Comparison of ENCODE assay signal across 20 cellular contexts in genomic region chr4:61406677-61407076, GRCh38.
"Had no signal": no experiment of that assay in that cellular context is flagged by ENCODE, and none has a peak within 500 bp of the region (broad histone marks: within the 10 kb centered on the region; RNA-seq: fewer than 3 reads in every experiment).

No MANE protein-coding gene starts in this region.

- H3K9me3 ChIP-seq: adrenal gland, esophagus squamous epithelium, mucosa of descending colon had no signal

- H3K27ac ChIP-seq: adrenal gland, cardiac muscle cell, esophagus squamous epithelium, skin epidermis, WERI-Rb-1 had no signal

- DNase-seq: activated CD4-positive, alpha-beta T cell treated with anti-CD3 and anti-CD28 coated beads for 1 hour; activated gamma-delta T cell treated with Interleukin-2 at 50 U/mL for 16 hours; adrenal gland; effector memory CD8-positive, alpha-beta T cell; esophagus squamous epithelium; mesenchymal stem cell; mucosa of descending colon; naive thymus-derived CD4-positive, alpha-beta T cell; right cardiac atrium; stimulated activated CD4-positive, alpha-beta T cell treated with anti-CD3 and anti-CD28 coated beads, Interleukin-15, amount 100 ng/mL, for 24 hours; stimulated activated CD4-positive, alpha-beta T cell treated with anti-CD3 and anti-CD28 coated beads, Interleukin-2, amount 100 ng/mL, for 48 hours; WERI-Rb-1 had no signal

- ATAC-seq: activated naive CD4-positive, alpha-beta T cell treated with anti-CD3 and anti-CD28 coated beads, Interleukin-2, amount 50 U/mL, for 72 hours; effector memory CD8-positive, alpha-beta T cell; mucosa of descending colon; naive thymus-derived CD4-positive, alpha-beta T cell; right cardiac atrium had no signal

- H3K27me3 Mint-ChIP-seq: effector memory CD8-positive, alpha-beta T cell; naive thymus-derived CD4-positive, alpha-beta T cell; progenitor cell of endocrine pancreas; stimulated activated naive CD8-positive, alpha-beta T cell treated with anti-CD3 and anti-CD28 coated beads, Interleukin-15, Interleukin-2, amounts not matched to agents 100 ng/mL and 50 ng/mL, for 24 hours; type B pancreatic cell had no signal

- H3K36me3 ChIP-seq: adrenal gland, cardiac muscle cell, esophagus squamous epithelium, neural progenitor cell, WERI-Rb-1 had no signal

- H3K4me3 ChIP-seq: adrenal gland, cardiac muscle cell, esophagus squamous epithelium, mucosa of descending colon, neural progenitor cell, skin epidermis had no signal

- H3K27me3 ChIP-seq: adrenal gland, cardiac muscle cell, esophagus squamous epithelium, neural progenitor cell had no signal

- H3K4me3 Mint-ChIP-seq: activated T-helper 1 cell treated with anti-CD3 and anti-CD28 coated beads, Interleukin-12 subunit alpha, Interleukin-12 subunit beta, Interleukin-2, Interleukin-4 antibody, amounts not matched to agents 30 ng/mL and 10 ng/mL and 1 ng/mL, durations not matched to agents 14 hours and 24 hours and 36 hours; effector memory CD8-positive, alpha-beta T cell; naive thymus-derived CD4-positive, alpha-beta T cell; neural progenitor cell; stimulated activated naive CD8-positive, alpha-beta T cell treated with anti-CD3 and anti-CD28 coated beads, Interleukin-15, Interleukin-2, amounts not matched to agents 100 ng/mL and 50 ng/mL, for 24 hours; type B pancreatic cell had no signal

- H3K27ac Mint-ChIP-seq: activated naive CD4-positive, alpha-beta T cell treated with anti-CD3 and anti-CD28 coated beads, Interleukin-2, amount 50 U/mL, for 72 hours; activated T-helper 1 cell treated with anti-CD3 and anti-CD28 coated beads, Interleukin-12 subunit alpha, Interleukin-12 subunit beta, Interleukin-2, Interleukin-4 antibody, amounts not matched to agents 30 ng/mL and 10 ng/mL and 1 ng/mL, durations not matched to agents 14 hours and 24 hours and 36 hours; effector memory CD8-positive, alpha-beta T cell; naive thymus-derived CD4-positive, alpha-beta T cell; progenitor cell of endocrine pancreas; stimulated activated naive CD8-positive, alpha-beta T cell treated with anti-CD3 and anti-CD28 coated beads, Interleukin-15, Interleukin-2, amounts not matched to agents 100 ng/mL and 50 ng/mL, for 24 hours; type B pancreatic cell had no signal

- H3K4me1 Mint-ChIP-seq: naive thymus-derived CD4-positive, alpha-beta T cell had no signal

- H3K9me3 Mint-ChIP-seq: activated naive CD4-positive, alpha-beta T cell treated with anti-CD3 and anti-CD28 coated beads, Interleukin-2, amount 50 U/mL, for 72 hours; activated T-helper 1 cell treated with anti-CD3 and anti-CD28 coated beads, Interleukin-12 subunit alpha, Interleukin-12 subunit beta, Interleukin-2, Interleukin-4 antibody, amounts not matched to agents 30 ng/mL and 10 ng/mL and 1 ng/mL, durations not matched to agents 14 hours and 24 hours and 36 hours; stimulated activated naive CD8-positive, alpha-beta T cell treated with anti-CD3 and anti-CD28 coated beads, Interleukin-15, Interleukin-2, amounts not matched to agents 100 ng/mL and 50 ng/mL, for 24 hours; type B pancreatic cell had no signal

- H3K4me1 ChIP-seq: adrenal gland had no signal
